In the genomic region with DNA sequence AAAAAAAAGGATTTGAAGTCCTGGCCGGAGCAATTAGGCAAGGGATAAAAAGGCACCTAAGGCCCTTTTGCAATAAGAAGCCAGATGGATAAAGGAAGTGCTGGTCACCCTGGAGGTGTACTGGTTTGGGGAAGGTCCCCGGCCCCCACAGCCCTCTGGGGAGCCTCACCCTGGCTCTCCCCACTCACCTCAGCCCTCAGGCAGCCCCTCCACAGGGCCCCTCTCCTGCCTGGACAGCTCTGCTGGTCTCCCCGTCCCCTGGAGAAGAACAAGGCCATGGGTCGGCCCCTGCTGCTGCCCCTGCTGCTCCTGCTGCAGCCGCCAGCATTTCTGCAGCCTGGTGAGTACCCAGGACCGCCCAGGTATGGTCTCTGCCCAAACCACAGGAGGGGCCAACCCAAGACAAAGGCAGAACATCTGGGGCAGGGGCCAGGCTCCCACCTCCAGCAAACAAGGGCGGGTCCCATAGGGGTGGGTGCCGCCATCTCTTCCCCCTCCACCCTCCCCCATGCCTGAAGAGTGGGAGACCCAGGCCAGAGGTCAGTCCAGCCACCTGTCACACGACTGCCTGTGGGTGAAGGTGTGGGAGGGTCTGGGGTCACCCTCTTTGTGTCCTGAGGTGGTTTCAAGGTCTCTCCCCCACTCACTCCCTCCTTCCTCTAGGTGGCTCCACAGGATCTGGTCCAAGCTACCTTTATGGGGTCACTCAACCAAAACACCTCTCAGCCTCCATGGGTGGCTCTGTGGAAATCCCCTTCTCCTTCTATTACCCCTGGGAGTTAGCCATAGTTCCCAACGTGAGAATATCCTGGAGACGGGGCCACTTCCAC, we compare ENCODE assay signal across 8 cellular contexts. TPM values are rescaled to one million over a fixed set of nuclear protein-coding genes. Genes with fewer than 3 reads are reported as not detected.
DNase-seq lines count a peak whose midpoint lies in the region; ATAC-seq and TF ChIP-seq lines count a peak whose summit lies in the region.

PILRB (plus strand) TSS at position 91 of the 830 bp plus-strand sequence; CDS start at position 277, 186 bp downstream.

- no peak within 1 kb of the TSS for H3K27ac ChIP-seq in brain microvascular endothelial cell
- H3K27ac ChIP-seq in lung (ENCODE audit: low read depth in 1 of 2, low read length in 1 of 2), result peak within 1 kb of the TSS in 1 of 2 donors; percentile 4

- H3K4me3 ChIP-seq in brain microvascular endothelial cell (ENCODE audit: low read depth, low read length) (no peak within 1 kb of the TSS), lung (no peak within 1 kb of the TSS)

- peaks cover 13% of the 10 kb centered on the region for H3K4me1 Mint-ChIP-seq in stimulated activated naive CD8-positive, alpha-beta T cell treated with anti-CD3 and anti-CD28 coated beads, Interleukin-15, Interleukin-2, amounts not matched to agents 100 ng/mL and 50 ng/mL, for 24 hours (ENCODE audit: low read depth)
- H3K4me1 Mint-ChIP-seq in stimulated activated naive CD8-positive, alpha-beta T cell treated with anti-CD3 and anti-CD28 coated beads, Interleukin-15, amount 100 ng/mL, for 72 hours, result peaks cover 16% of the 10 kb centered on the region

- H3K27me3 ChIP-seq in brain microvascular endothelial cell (replicated peaks), result no peaks in the 10 kb centered on the region
- no peaks in the 10 kb centered on the region for H3K27me3 ChIP-seq in lung (ENCODE audit: control insufficient read depth, insufficient read depth)

- in situ Hi-C loops in brain microvascular endothelial cell (cut with HindIII; ENCODE audit: low pct_ligation_motif_present, low sequenced_read_pairs), result no loop called here

- TF ChIP-seq CTCF in brain microvascular endothelial cell (IDR thresholded peaks at IDR 0.05; ENCODE audit: low read depth, low read length, missing control alignments) (peak; percentile 15), lung (IDR thresholded peaks at IDR 0.05; ENCODE audit: control extremely low read depth, extremely low read depth) (no peak)

- peak within 1 kb of the TSS; percentile 36 for H3K27ac Mint-ChIP-seq in stimulated activated naive CD8-positive, alpha-beta T cell treated with anti-CD3 and anti-CD28 coated beads, Interleukin-15, Interleukin-2, amounts not matched to agents 100 ng/mL and 50 ng/mL, for 24 hours
- H3K27ac Mint-ChIP-seq in stimulated activated naive CD8-positive, alpha-beta T cell treated with anti-CD3 and anti-CD28 coated beads, Interleukin-15, amount 100 ng/mL, for 72 hours, result peak within 1 kb of the TSS in 1 of 2 donors; percentile 87

- H3K9me3 Mint-ChIP-seq in stimulated activated naive CD8-positive, alpha-beta T cell treated with anti-CD3 and anti-CD28 coated beads, Interleukin-15, Interleukin-2, amounts not matched to agents 100 ng/mL and 50 ng/mL, for 24 hours, result no peaks in the 10 kb centered on the region
- H3K9me3 Mint-ChIP-seq in stimulated activated naive CD8-positive, alpha-beta T cell treated with anti-CD3 and anti-CD28 coated beads, Interleukin-15, amount 100 ng/mL, for 72 hours, result no peaks in the 10 kb centered on the region

- no peak within 1 kb of the TSS for H3K4me3 Mint-ChIP-seq in stimulated activated naive CD8-positive, alpha-beta T cell treated with anti-CD3 and anti-CD28 coated beads, Interleukin-15, Interleukin-2, amounts not matched to agents 100 ng/mL and 50 ng/mL, for 24 hours
- no peak within 1 kb of the TSS for H3K4me3 Mint-ChIP-seq in stimulated activated naive CD8-positive, alpha-beta T cell treated with anti-CD3 and anti-CD28 coated beads, Interleukin-15, amount 100 ng/mL, for 72 hours

- WGBS in lung, 2 donors, result 79 to 86% methylated on average over 9 to 11 of the region's 11 CpGs

- H3K4me1 ChIP-seq in lung (ENCODE audit: control insufficient read depth in 2 of 2, insufficient read depth in 2 of 2, low read length in 2 of 2), result no peaks in the 10 kb centered on the region

- peaks cover 88% of the 10 kb centered on the region for H3K36me3 ChIP-seq in brain microvascular endothelial cell (replicated peaks)
- H3K36me3 ChIP-seq in lung (ENCODE audit: control insufficient read depth in 2 of 2, insufficient read depth in 2 of 2, low read length in 2 of 2), result peaks cover 40 to 73% of the 10 kb centered on the region in 2 donors

- no peak for ATAC-seq in stimulated activated naive CD8-positive, alpha-beta T cell treated with anti-CD3 and anti-CD28 coated beads, Interleukin-15, amount 100 ng/mL, for 72 hours
- no peak for ATAC-seq in lung (ENCODE audit: insufficient read depth, low FRiP score)
- ATAC-seq in stimulated activated naive CD8-positive, alpha-beta T cell treated with anti-CD3 and anti-CD28 coated beads, Interleukin-15, Interleukin-2, amounts not matched to agents 100 U/mL and 50 U/mL, for 24 hours, result no peak

- no peak for DNase-seq in stimulated activated naive CD8-positive, alpha-beta T cell treated with anti-CD3 and anti-CD28 coated beads, Interleukin-15, amount 100 ng/mL, for 72 hours
- DNase-seq in brain microvascular endothelial cell (no peak), lung (ENCODE audit: low spot score) (no peak), NCI-H146 treated with DMSO at 0.1 percent for 48 hours (lab: John Stamatoyannopoulos, UW; ENCODE audit: unreplicated experiment) (no peak), SIG-M5 treated with dmso at 0.1 percent for 504 hours (lab: John Stamatoyannopoulos, UW; ENCODE audit: unreplicated experiment) (no peak), midbrain (lab: John Stamatoyannopoulos, UW) (no peak)
- no peak for DNase-seq in stimulated activated naive CD8-positive, alpha-beta T cell treated with anti-CD3 and anti-CD28 coated beads, Interleukin-15, Interleukin-2, amounts not matched to agents 100 U/mL and 50 U/mL, for 24 hours

- no peaks in the 10 kb centered on the region for H3K27me3 Mint-ChIP-seq in stimulated activated naive CD8-positive, alpha-beta T cell treated with anti-CD3 and anti-CD28 coated beads, Interleukin-15, Interleukin-2, amounts not matched to agents 100 ng/mL and 50 ng/mL, for 24 hours
- H3K27me3 Mint-ChIP-seq in stimulated activated naive CD8-positive, alpha-beta T cell treated with anti-CD3 and anti-CD28 coated beads, Interleukin-15, amount 100 ng/mL, for 72 hours, result no peaks in the 10 kb centered on the region

- peaks cover 67% of the 10 kb centered on the region for H3K36me3 Mint-ChIP-seq in stimulated activated naive CD8-positive, alpha-beta T cell treated with anti-CD3 and anti-CD28 coated beads, Interleukin-15, Interleukin-2, amounts not matched to agents 100 ng/mL and 50 ng/mL, for 24 hours (ENCODE audit: low read depth)

- H3K9me3 ChIP-seq in lung (ENCODE audit: control insufficient read depth in 2 of 2, insufficient read depth in 1 of 2, low read length in 1 of 2), result no peaks in the 10 kb centered on the region

RNA-seq across cellular contexts. Expression of gene PILRB, which starts in this region (rescaled TPM):
- 10 to 100 TPM; 22.0 to 50.1 TPM for total RNA-seq in lung
- polyA plus RNA-seq in lung, result 10 to 100 TPM; 26.1 to 36.3 TPM
